Comparison of ENCODE assay signal across 18 cellular contexts in the genomic region with DNA sequence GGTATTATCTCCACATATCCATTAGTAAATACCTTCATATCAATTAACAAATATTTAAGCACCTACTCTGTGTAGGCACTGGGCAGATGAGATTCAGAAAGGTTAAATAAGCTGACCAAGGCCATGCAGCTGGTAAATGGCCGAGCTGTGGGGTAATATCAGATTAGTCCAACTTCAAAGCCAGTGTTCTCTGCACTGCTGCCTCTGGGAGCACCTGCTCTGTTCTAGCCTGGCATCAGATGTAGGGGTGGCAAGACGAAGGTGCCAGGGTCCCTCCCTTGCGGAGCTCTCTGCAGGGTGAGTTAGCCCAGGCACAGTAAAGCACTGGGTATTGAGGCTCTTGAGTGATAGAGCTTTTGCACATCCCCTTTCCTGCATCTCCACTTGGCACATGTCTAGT. TPM values are rescaled to one million over a fixed set of nuclear protein-coding genes. Genes with fewer than 3 reads are reported as not detected.
DNase-seq lines count a peak whose midpoint lies in the region; ATAC-seq lines count a peak whose summit lies in the region.
"Had no signal": no experiment of that assay in that cellular context is flagged by ENCODE, and none has a peak within 500 bp of the region (broad histone marks: within the 10 kb centered on the region; RNA-seq: fewer than 3 reads in every experiment).

No MANE protein-coding gene starts in this region.

- peak overlapping the region; percentile 71 for H3K4me3 Mint-ChIP-seq in activated naive CD8-positive, alpha-beta T cell
- no peak overlapping the region for H3K4me3 Mint-ChIP-seq in activated naive CD8-positive, alpha-beta T cell treated with anti-CD3 and anti-CD28 coated beads for 36 hours
- H3K4me3 Mint-ChIP-seq in T-cell (peak overlapping the region in 1 of 3 donors; percentile 43), immature natural killer cell (peak overlapping the region in 1 of 5 donors; percentile 0)
- H3K4me3 Mint-ChIP-seq in stimulated activated effector memory CD8-positive, alpha-beta T cell treated with anti-CD3 and anti-CD28 coated beads, Interleukin-12 subunit alpha, Interleukin-12 subunit beta, amount 100 ng/mL, for 72 hours, result peak overlapping the region; percentile 25
- H3K4me3 Mint-ChIP-seq: GM23338 had no signal

- CTCF ChIA-PET in T-cell (lab: Charles Lee), result interaction anchor here in 1 of 2 donors (0.5 kb wide), 1 partner anchor 271 kb away, joined by 3 read pairs; no protein-coding TSS in a partner anchor

- H3K4me1 Mint-ChIP-seq in activated naive CD8-positive, alpha-beta T cell (ENCODE audit: low read depth), result peaks cover 73% of the 10 kb centered on the region
- H3K4me1 Mint-ChIP-seq in activated naive CD8-positive, alpha-beta T cell treated with anti-CD3 and anti-CD28 coated beads for 36 hours, result peaks cover 55% of the 10 kb centered on the region
- H3K4me1 Mint-ChIP-seq in T-cell (peaks cover 75 to 82% (median 80%) of the 10 kb centered on the region in 3 donors), immature natural killer cell (peaks cover 78 to 90% of the 10 kb centered on the region in 2 donors)
- H3K4me1 Mint-ChIP-seq in stimulated activated effector memory CD8-positive, alpha-beta T cell treated with anti-CD3 and anti-CD28 coated beads, Interleukin-12 subunit alpha, Interleukin-12 subunit beta, amount 100 ng/mL, for 72 hours, result peaks cover 77% of the 10 kb centered on the region

- peak overlapping the region; percentile 90 for H3K27ac Mint-ChIP-seq in activated naive CD8-positive, alpha-beta T cell
- H3K27ac Mint-ChIP-seq in activated naive CD8-positive, alpha-beta T cell treated with anti-CD3 and anti-CD28 coated beads for 36 hours, result no peak overlapping the region
- H3K27ac Mint-ChIP-seq in T-cell (peak overlapping the region; percentile 78 to 79), immature natural killer cell (peak overlapping the region in 5 of 6 donors; percentile 6 to 73 (median 45))
- peak overlapping the region; percentile 85 for H3K27ac Mint-ChIP-seq in stimulated activated effector memory CD8-positive, alpha-beta T cell treated with anti-CD3 and anti-CD28 coated beads, Interleukin-12 subunit alpha, Interleukin-12 subunit beta, amount 100 ng/mL, for 72 hours
- H3K27ac Mint-ChIP-seq: GM23338 had no signal

- H3K9me3 Mint-ChIP-seq in activated naive CD8-positive, alpha-beta T cell (ENCODE audit: low read depth), result no peaks in the 10 kb centered on the region
- peaks cover 4% of the 10 kb centered on the region for H3K9me3 Mint-ChIP-seq in activated naive CD8-positive, alpha-beta T cell treated with anti-CD3 and anti-CD28 coated beads for 36 hours
- H3K9me3 Mint-ChIP-seq in T-cell, result no peaks in the 10 kb centered on the region
- H3K9me3 Mint-ChIP-seq in immature natural killer cell, result no peaks in the 10 kb centered on the region
- H3K9me3 Mint-ChIP-seq in stimulated activated effector memory CD8-positive, alpha-beta T cell treated with anti-CD3 and anti-CD28 coated beads, Interleukin-12 subunit alpha, Interleukin-12 subunit beta, amount 100 ng/mL, for 72 hours, result no peaks in the 10 kb centered on the region

- H3K27me3 Mint-ChIP-seq in activated naive CD8-positive, alpha-beta T cell, result no peaks in the 10 kb centered on the region
- H3K27me3 Mint-ChIP-seq in activated naive CD8-positive, alpha-beta T cell treated with anti-CD3 and anti-CD28 coated beads for 36 hours, result no peaks in the 10 kb centered on the region
- H3K27me3 Mint-ChIP-seq in T-cell (no peaks in the 10 kb centered on the region), immature natural killer cell (ENCODE audit: low read depth in 3 of 3) (peaks cover 1 to 6% (median 2%) of the 10 kb centered on the region in 3 donors)

- POLR2A ChIA-PET in T-cell (lab: Charles Lee), result interaction anchor here in 1 of 2 donors (0.6 kb wide), 1 partner anchor 11 kb away, joined by 3 read pairs; no protein-coding TSS in a partner anchor

- no peak for DNase-seq in activated naive CD8-positive, alpha-beta T cell treated with anti-CD3 and anti-CD28 coated beads for 36 hours
- DNase-seq in T-cell (no peak), immature natural killer cell (no peak), OCI-M1 (lab: John Stamatoyannopoulos, UW) (no peak)
- no peak for DNase-seq in stimulated activated effector memory CD8-positive, alpha-beta T cell treated with anti-CD3 and anti-CD28 coated beads, Interleukin-12 subunit alpha, Interleukin-12 subunit beta, amount 100 ng/mL, for 72 hours (ENCODE audit: low spot score in 2 of 2)
- DNase-seq: lower lobe of right lung; NCI-H1092 treated with DMSO at 0.1 percent for 48 hours; NCI-H524; SHP77; stimulated activated naive CD4-positive, alpha-beta T cell had no signal

- no peak for ATAC-seq in T-cell (replicated peaks in 1 of 4)
- ATAC-seq in stimulated activated effector memory CD8-positive, alpha-beta T cell treated with anti-CD3 and anti-CD28 coated beads, Interleukin-12 subunit alpha, Interleukin-12 subunit beta, amount 100 ng/mL, for 72 hours, result no peak
- no peak for ATAC-seq in GM19351 (IDR thresholded peaks at IDR 0.05; ENCODE audit: unreplicated experiment)
- no peak for ATAC-seq in GM19452 (IDR thresholded peaks at IDR 0.05; ENCODE audit: unreplicated experiment)
- ATAC-seq: activated CD4-positive, CD25-positive, alpha-beta regulatory T cell treated with anti-CD3 and anti-CD28 coated beads, Interleukin-2, amount 50 U/mL, for 24 hours; GM23338; lower lobe of right lung; sciatic nerve had no signal

- H3K36me3 Mint-ChIP-seq in activated naive CD8-positive, alpha-beta T cell, result peaks cover 28% of the 10 kb centered on the region
- H3K36me3 Mint-ChIP-seq in activated naive CD8-positive, alpha-beta T cell treated with anti-CD3 and anti-CD28 coated beads for 36 hours, result peaks cover 75% of the 10 kb centered on the region
- H3K36me3 Mint-ChIP-seq in T-cell, result peaks cover 40% of the 10 kb centered on the region
- peaks cover 9 to 29% (median 15%) of the 10 kb centered on the region in 3 donors for H3K36me3 Mint-ChIP-seq in immature natural killer cell
- peaks cover 100% of the 10 kb centered on the region for H3K36me3 Mint-ChIP-seq in stimulated activated effector memory CD8-positive, alpha-beta T cell treated with anti-CD3 and anti-CD28 coated beads, Interleukin-12 subunit alpha, Interleukin-12 subunit beta, amount 100 ng/mL, for 72 hours

RNA-seq across cellular contexts. Expression of gene TATDN2, which starts 5.5 kb away (rescaled TPM):
- 10 to 100 TPM; 41.6 to 48.5 TPM for total RNA-seq in activated naive CD8-positive, alpha-beta T cell treated with anti-CD3 and anti-CD28 coated beads for 36 hours
- 10 to 100 TPM; 58.9 to 82.3 (median 79.9) TPM for total RNA-seq in T-cell
- 10 to 100 TPM in 2 of 3 donors, 1 to 10 TPM in 1; 8.4 to 27.7 (median 10.6) TPM for polyA plus RNA-seq in immature natural killer cell

RNA-seq across cellular contexts. Expression of gene GHRL, which starts 39.0 kb away (rescaled TPM):
- total RNA-seq in activated naive CD8-positive, alpha-beta T cell treated with anti-CD3 and anti-CD28 coated beads for 36 hours, result under 1 TPM; 0.38 to 0.41 TPM
- 1 to 10 TPM in 1 of 5 donors, under 1 TPM in 3, not detected in 1; 0.29 to 1.7 (median 0.61) TPM for total RNA-seq in T-cell
- polyA plus RNA-seq in immature natural killer cell, result 1 to 10 TPM in 2 of 3 donors, under 1 TPM in 1; 0.94 to 8.3 (median 1.7) TPM
- total RNA-seq: fibroblast of villous mesenchyme, GM23338, LHCN-M2 had no signal
